Comparison of ENCODE assay signal across 27 cellular contexts in genomic region chr11:61518032-61518795, GRCh38. TPM values are rescaled to one million over a fixed set of nuclear protein-coding genes. Genes with fewer than 3 reads are reported as not detected.
"Had no signal": no experiment of that assay in that cellular context is flagged by ENCODE, and none has a peak within 500 bp of the region (broad histone marks: within the 10 kb centered on the region; RNA-seq: fewer than 3 reads in every experiment).

No MANE protein-coding gene starts in this region.

- H3K27me3 ChIP-seq: neural progenitor cell, ovary, right atrium auricular region, right lobe of liver, uterus had no signal

- H3K4me3 ChIP-seq: lower lobe of right lung, neural progenitor cell, ovary, right atrium auricular region, right lobe of liver, smooth muscle cell, tibial nerve, uterus had no signal

- H3K27ac Mint-ChIP-seq: naive thymus-derived CD8-positive, alpha-beta T cell; progenitor cell of endocrine pancreas; stimulated activated memory B cell treated with anti-CD40 and anti-IgM and Interleukin-4, amounts not matched to agents 10 μg/mL and 1 μg/mL and 100 μg/mL, for 72 hours; type B pancreatic cell had no signal

- H3K4me1 ChIP-seq: right lobe of liver, uterus had no signal

- H3K9me3 Mint-ChIP-seq: naive thymus-derived CD8-positive, alpha-beta T cell; nephron; neural progenitor cell; stimulated activated memory B cell treated with anti-CD40 and anti-IgM and Interleukin-4, amounts not matched to agents 10 μg/mL and 1 μg/mL and 100 μg/mL, for 72 hours; type B pancreatic cell had no signal

- H3K4me3 Mint-ChIP-seq: nephron; stimulated activated memory B cell treated with anti-CD40 and anti-IgM and Interleukin-4, amounts not matched to agents 10 μg/mL and 1 μg/mL and 100 μg/mL, for 72 hours; type B pancreatic cell had no signal

- H3K36me3 ChIP-seq: lower lobe of right lung, neural progenitor cell, ovary, right atrium auricular region, tibial nerve, uterus had no signal

- H3K27me3 Mint-ChIP-seq: type B pancreatic cell had no signal

- DNase-seq: hippocampal formation; kidney glomerular epithelial cell; left cardiac atrium; lower lobe of right lung; mammary epithelial cell; mesenchymal stem cell; naive thymus-derived CD8-positive, alpha-beta T cell; ovary; right lobe of liver; stimulated activated CD4-positive, alpha-beta T cell treated with anti-CD3 and anti-CD28 coated beads, Interleukin-1b, Interleukin-23, amount 100 ng/mL, for 48 hours; stimulated activated CD4-positive, alpha-beta T cell treated with anti-CD3 and anti-CD28 coated beads, Interleukin-2, amount 100 ng/mL, for 48 hours; stimulated activated CD4-positive, alpha-beta T cell treated with anti-CD3 and anti-CD28 coated beads, Interleukin-4, amount 100 ng/mL, for 4 hours; stimulated activated CD8-positive, alpha-beta memory T cell treated with anti-CD3 and anti-CD28 coated beads, Interleukin-4, amount 100 ng/mL, for 48 hours; stimulated activated naive CD4-positive, alpha-beta T cell treated with Interleukin-2 at 50 U/mL for 16 hours; uterus had no signal

- H3K36me3 Mint-ChIP-seq: naive thymus-derived CD8-positive, alpha-beta T cell; neural progenitor cell; stimulated activated memory B cell treated with anti-CD40 and anti-IgM and Interleukin-4, amounts not matched to agents 10 μg/mL and 1 μg/mL and 100 μg/mL, for 72 hours; type B pancreatic cell had no signal

- H3K27ac ChIP-seq: lower lobe of right lung, neural progenitor cell, ovary, right atrium auricular region, right lobe of liver, tibial nerve, uterus had no signal

- ATAC-seq: left cardiac atrium; lower lobe of right lung; naive thymus-derived CD8-positive, alpha-beta T cell; stimulated activated memory B cell treated with anti-CD40 and anti-IgM and Interleukin-4, amounts not matched to agents 10 μg/mL and 1 μg/mL and 100 μg/mL, for 72 hours had no signal

- H3K9me3 ChIP-seq: lower lobe of right lung, ovary, right atrium auricular region, right lobe of liver, tibial nerve, uterus had no signal

RNA-seq across cellular contexts. Expression of gene LRRC10B, which starts 9.7 kb away (rescaled TPM):
- total RNA-seq: left lobe of liver; naive thymus-derived CD8-positive, alpha-beta T cell; pulmonary artery endothelial cell; right lobe of liver; skeletal muscle tissue had no signal
- polyA plus RNA-seq: keratinocyte; naive thymus-derived CD8-positive, alpha-beta T cell had no signal
